ENCODE assay signal across 8 cellular contexts in genomic region chr12:124939428-124940142, GRCh38. TPM values are rescaled to one million over a fixed set of nuclear protein-coding genes. Genes with fewer than 3 reads are reported as not detected.
DNase-seq lines count a peak whose midpoint lies in the region; ATAC-seq and TF ChIP-seq lines count a peak whose summit lies in the region.

No MANE protein-coding gene starts in this region.

- ATAC-seq in GM21786 (IDR thresholded peaks at IDR 0.05; ENCODE audit: unreplicated experiment) = peak; percentile 54
- ATAC-seq in upper lobe of right lung = peak; percentile 83

- intact Hi-C loops in Caco-2 (cut with micrococcal nuclease; ENCODE audit: unreplicated experiment) (loop anchor here (1.0 kb wide), 5 partner anchors 11 to 54 kb away; partner anchors contain the start of gene DHX37), upper lobe of right lung (cut with DNase I) (loop anchor here (2.0 kb wide), 1 partner anchor 25 kb away; the partner anchor contains the start of gene UBC)
- intact Hi-C loops in activated T-helper 1 cell treated with anti-CD3 and anti-CD28 coated beads, Interleukin-12 subunit alpha, Interleukin-12 subunit beta, Interleukin-2, Interleukin-4 antibody, amounts not matched to agents 30 ng/mL and 10 ng/mL and 1 ng/mL, durations not matched to agents 14 hours and 24 hours and 36 hours (cut with micrococcal nuclease) = loop anchor here (1.0 kb wide), 9 partner anchors 12 to 165 kb away; partner anchors contain the start of genes AACS, BRI3BP and DHX37

- peaks cover 6% of the 10 kb centered on the region for H3K36me3 Mint-ChIP-seq in Caco-2 (ENCODE audit: insufficient read depth, unreplicated experiment)
- H3K36me3 Mint-ChIP-seq in activated T-helper 1 cell treated with anti-CD3 and anti-CD28 coated beads, Interleukin-12 subunit alpha, Interleukin-12 subunit beta, Interleukin-2, Interleukin-4 antibody, amounts not matched to agents 30 ng/mL and 10 ng/mL and 1 ng/mL, durations not matched to agents 14 hours and 24 hours and 36 hours (ENCODE audit: low read depth) = peaks cover 5% of the 10 kb centered on the region

- no peaks in the 10 kb centered on the region; the same call in 1 of the 2 replicates for H3K36me3 ChIP-seq in Caco-2 (ENCODE audit: control insufficient read depth, insufficient read depth, low read length)
- H3K36me3 ChIP-seq in trophoblast cell (ENCODE audit: control insufficient read depth in 1 of 2, insufficient read depth in 2 of 2, low read length in 2 of 2) = peaks cover 0 to 2% of the 10 kb centered on the region in 2 experiments
- H3K36me3 ChIP-seq in upper lobe of right lung = no peaks in the 10 kb centered on the region

- peak overlapping the region; percentile 16 for H3K4ac ChIP-seq in trophoblast cell (ENCODE audit: low read depth, low read length)

- H3K23ac ChIP-seq in trophoblast cell (ENCODE audit: low read length) = no peak overlapping the region

- H3K14ac ChIP-seq in trophoblast cell (ENCODE audit: low read length) = peak overlapping the region; percentile 48

- H3K9ac ChIP-seq in trophoblast cell (ENCODE audit: low read length) = no peak overlapping the region

- POLR2A ChIA-PET in Caco-2 (lab: Charles Lee) = interaction anchor here (0.8 to 2.5 kb wide), 5 partner anchors 11 to 40 kb away, joined by 3 to 44 read pairs (median 4); partner anchors contain the start of gene UBC

- TF ChIP-seq CTCF in Caco-2 (IDR thresholded peaks at IDR 0.05; ENCODE audit: insufficient read depth in 1 of 2, low read depth in 1 of 2, low read length in 1 of 2, severe bottlenecking in 1 of 2, unreplicated experiment in 1 of 2) (no peak), LNCaP clone FGC (IDR thresholded peaks at IDR 0.05; ENCODE audit: control insufficient read depth, extremely low read depth, insufficient read depth) (no peak), upper lobe of right lung (IDR thresholded peaks at IDR 0.05) (no peak)

- H3K27me3 ChIP-seq in Caco-2 (replicated peaks; ENCODE audit: control insufficient read depth, insufficient read depth, low read length) (no peaks in the 10 kb centered on the region), trophoblast cell (ENCODE audit: insufficient read depth, low read length) (no peaks in the 10 kb centered on the region), upper lobe of right lung (no peaks in the 10 kb centered on the region)

- no peak overlapping the region for H2AK5ac ChIP-seq in trophoblast cell (ENCODE audit: low read length)

- H2AFZ ChIP-seq in trophoblast cell (ENCODE audit: insufficient read depth, low read length, poor library complexity) = no peak overlapping the region

- H3K4me1 Mint-ChIP-seq in Caco-2 (ENCODE audit: low read depth, unreplicated experiment) = no peaks in the 10 kb centered on the region
- H3K4me1 Mint-ChIP-seq in activated T-helper 1 cell treated with anti-CD3 and anti-CD28 coated beads, Interleukin-12 subunit alpha, Interleukin-12 subunit beta, Interleukin-2, Interleukin-4 antibody, amounts not matched to agents 30 ng/mL and 10 ng/mL and 1 ng/mL, durations not matched to agents 14 hours and 24 hours and 36 hours (ENCODE audit: low read depth) = no peaks in the 10 kb centered on the region

- H3K4me3 ChIP-seq in Caco-2 (ENCODE audit: low read depth, low read length) (peak overlapping the region; percentile 52), LNCaP clone FGC (ENCODE audit: low read depth, low read length) (peak overlapping the region; percentile 43), trophoblast cell (ENCODE audit: low read depth, low read length) (peak overlapping the region; percentile 74), upper lobe of right lung (peak overlapping the region; percentile 44)

- H3K9me3 ChIP-seq in Caco-2 (no peaks in the 10 kb centered on the region), trophoblast cell (ENCODE audit: insufficient read depth, low read depth, low read length) (no peaks in the 10 kb centered on the region), upper lobe of right lung (no peaks in the 10 kb centered on the region)

- WGBS in trophoblast cell (ENCODE audit: extremely low coverage, insufficient coverage, insufficient read length) = no CpG with 5 or more reads among the region's 35 CpGs

- peak overlapping the region; percentile 46 for H2BK12ac ChIP-seq in trophoblast cell (ENCODE audit: low read length)

- BruUV-seq in Caco-2 (replicated peaks; lab: Mats Ljungman, UMichigan) = TSS peak; percentile 63

- DNase-seq in Caco-2 = peak; percentile 93 to 95
- DNase-seq in LNCaP clone FGC (ENCODE audit: low read depth) = peak; percentile 90
- peak; percentile 86 for DNase-seq in activated T-helper 1 cell treated with anti-CD3 and anti-CD28 coated beads, Interleukin-12 subunit alpha, Interleukin-12 subunit beta, Interleukin-2, Interleukin-4 antibody, amounts not matched to agents 30 ng/mL and 10 ng/mL and 1 ng/mL, durations not matched to agents 14 hours and 24 hours and 36 hours (ENCODE audit: low spot score)
- peak; percentile 93 for DNase-seq in glomerular visceral epithelial cell (ENCODE audit: extremely low spot score)
- peak; percentile 92 to 94 for DNase-seq in trophoblast cell
- peak; percentile 90 for DNase-seq in upper lobe of right lung
- DNase-seq in NCI-H187 treated with DMSO at 0.1 percent for 48 hours (lab: John Stamatoyannopoulos, UW) = no peak

- CTCF ChIA-PET in Caco-2 (lab: Charles Lee) = interaction anchor here (0.7 to 3.2 kb wide), 12 partner anchors 12 to 494 kb away, joined by 3 to 43 read pairs (median 4); no protein-coding TSS in a partner anchor

- peak overlapping the region; percentile 50 for H2BK120ac ChIP-seq in trophoblast cell (ENCODE audit: insufficient read depth, low read length, poor library complexity)

- peak overlapping the region; percentile 49 for H4K8ac ChIP-seq in trophoblast cell (ENCODE audit: low read depth, low read length)

- H3K79me1 ChIP-seq in trophoblast cell (ENCODE audit: low read length) = peaks cover 11% of the 10 kb centered on the region

- no peaks in the 10 kb centered on the region for H3K79me2 ChIP-seq in trophoblast cell (ENCODE audit: control insufficient read depth, insufficient read depth, low read length, poor library complexity)

- no peak overlapping the region for H4K12ac ChIP-seq in trophoblast cell (ENCODE audit: low read depth, low read length)

- H3K27me3 Mint-ChIP-seq in Caco-2 (ENCODE audit: insufficient read depth, unreplicated experiment) = no peaks in the 10 kb centered on the region
- H3K27me3 Mint-ChIP-seq in activated T-helper 1 cell treated with anti-CD3 and anti-CD28 coated beads, Interleukin-12 subunit alpha, Interleukin-12 subunit beta, Interleukin-2, Interleukin-4 antibody, amounts not matched to agents 30 ng/mL and 10 ng/mL and 1 ng/mL, durations not matched to agents 14 hours and 24 hours and 36 hours (ENCODE audit: insufficient read depth) = no peaks in the 10 kb centered on the region

- peak overlapping the region; percentile 51 for H2BK5ac ChIP-seq in trophoblast cell (ENCODE audit: low read depth, low read length, poor library complexity)

- H3K18ac ChIP-seq in trophoblast cell (ENCODE audit: low read length) = peak overlapping the region; percentile 48

- no peak overlapping the region for H3K4me3 Mint-ChIP-seq in Caco-2 (ENCODE audit: unreplicated experiment)
- H3K4me3 Mint-ChIP-seq in activated T-helper 1 cell treated with anti-CD3 and anti-CD28 coated beads, Interleukin-12 subunit alpha, Interleukin-12 subunit beta, Interleukin-2, Interleukin-4 antibody, amounts not matched to agents 30 ng/mL and 10 ng/mL and 1 ng/mL, durations not matched to agents 14 hours and 24 hours and 36 hours = no peak overlapping the region

- H3K4me1 ChIP-seq in Caco-2 (no peaks in the 10 kb centered on the region), trophoblast cell (ENCODE audit: control insufficient read depth in 1 of 2, insufficient read depth in 2 of 2, low read length in 2 of 2) (peaks cover 9 to 10% of the 10 kb centered on the region in 2 experiments), upper lobe of right lung (peaks cover 29% of the 10 kb centered on the region)

- H3K9me3 Mint-ChIP-seq in Caco-2 (ENCODE audit: unreplicated experiment) = no peaks in the 10 kb centered on the region
- H3K9me3 Mint-ChIP-seq in activated T-helper 1 cell treated with anti-CD3 and anti-CD28 coated beads, Interleukin-12 subunit alpha, Interleukin-12 subunit beta, Interleukin-2, Interleukin-4 antibody, amounts not matched to agents 30 ng/mL and 10 ng/mL and 1 ng/mL, durations not matched to agents 14 hours and 24 hours and 36 hours = no peaks in the 10 kb centered on the region

- peak overlapping the region; percentile 79 for H3K4me2 ChIP-seq in trophoblast cell (ENCODE audit: low read length)

- H4K91ac ChIP-seq in trophoblast cell (ENCODE audit: low read depth, low read length) = peak overlapping the region; percentile 95

- no peak overlapping the region for H3K27ac Mint-ChIP-seq in Caco-2 (ENCODE audit: unreplicated experiment)
- no peak overlapping the region for H3K27ac Mint-ChIP-seq in activated T-helper 1 cell treated with anti-CD3 and anti-CD28 coated beads, Interleukin-12 subunit alpha, Interleukin-12 subunit beta, Interleukin-2, Interleukin-4 antibody, amounts not matched to agents 30 ng/mL and 10 ng/mL and 1 ng/mL, durations not matched to agents 14 hours and 24 hours and 36 hours

- H3K27ac ChIP-seq in trophoblast cell (ENCODE audit: low read depth, low read length) (peak overlapping the region; percentile 93), upper lobe of right lung (peak overlapping the region; percentile 86)

RNA-seq across cellular contexts. Expression of gene UBC, which starts 25.1 kb away (rescaled TPM):
- 782 and 880 TPM in 2 replicates for total RNA-seq in Caco-2 (2022)
- total RNA-seq in activated T-helper 1 cell treated with anti-CD3 and anti-CD28 coated beads, Interleukin-12 subunit alpha, Interleukin-12 subunit beta, Interleukin-2, Interleukin-4 antibody, amounts not matched to agents 30 ng/mL and 10 ng/mL and 1 ng/mL, durations not matched to agents 14 hours and 24 hours and 36 hours = 883 and 899 TPM in 2 replicates
- 1,300 and 1,363 TPM in 2 replicates for polyA plus RNA-seq in trophoblast cell (2013)
- 1,107 TPM for total RNA-seq in upper lobe of right lung

RNA-seq across cellular contexts. Expression of gene DHX37, which starts 49.3 kb away (rescaled TPM):
- 34.9 and 35.9 TPM in 2 replicates for total RNA-seq in Caco-2 (2022)
- 47.5 and 50.2 TPM in 2 replicates for total RNA-seq in activated T-helper 1 cell treated with anti-CD3 and anti-CD28 coated beads, Interleukin-12 subunit alpha, Interleukin-12 subunit beta, Interleukin-2, Interleukin-4 antibody, amounts not matched to agents 30 ng/mL and 10 ng/mL and 1 ng/mL, durations not matched to agents 14 hours and 24 hours and 36 hours
- polyA plus RNA-seq in trophoblast cell (2013) = 10.0 and 11.2 TPM in 2 replicates
- total RNA-seq in upper lobe of right lung = 14.6 TPM

RNA-seq across cellular contexts. Expression of gene BRI3BP, which starts 53.9 kb away (rescaled TPM):
- total RNA-seq in Caco-2 (2022) = 19.6 and 20.6 TPM in 2 replicates
- 35.0 and 35.2 TPM in 2 replicates for total RNA-seq in activated T-helper 1 cell treated with anti-CD3 and anti-CD28 coated beads, Interleukin-12 subunit alpha, Interleukin-12 subunit beta, Interleukin-2, Interleukin-4 antibody, amounts not matched to agents 30 ng/mL and 10 ng/mL and 1 ng/mL, durations not matched to agents 14 hours and 24 hours and 36 hours
- 4.8 and 5.1 TPM in 2 replicates for polyA plus RNA-seq in trophoblast cell (2013)
- total RNA-seq in upper lobe of right lung = 8.2 TPM
